ENCODE assay signal across 14 cellular contexts in genomic region chr4:154928640-154929257, GRCh38.
DNase-seq lines count a peak whose midpoint lies in the region; ATAC-seq, FAIRE-seq and TF ChIP-seq lines count a peak whose summit lies in the region.
"Had no signal": no experiment of that assay in that cellular context is flagged by ENCODE, and none has a peak within 500 bp of the region (broad histone marks: within the 10 kb centered on the region; RNA-seq: fewer than 3 reads in every experiment).

No MANE protein-coding gene starts in this region.

- intact Hi-C loops in activated naive CD4-positive, alpha-beta T cell treated with anti-CD3 and anti-CD28 coated beads for 36 hours (cut with micrococcal nuclease), result no loop called here

- peak; percentile 8 for DNase-seq in DMS 273 (lab: John Stamatoyannopoulos, UW; ENCODE audit: unreplicated experiment)
- DNase-seq in DMS 273 treated with DMSO at 0.1 percent for 48 hours (lab: John Stamatoyannopoulos, UW), result no peak
- peak; percentile 39 for DNase-seq in RKO (ENCODE audit: low spot score)
- DNase-seq in fibroblast of the aortic adventitia (ENCODE audit: low read depth), result peak; percentile 81
- DNase-seq in smooth muscle cell of the brain vasculature (ENCODE audit: low read depth, low spot score), result peak; percentile 4
- DNase-seq in urothelium cell line (ENCODE audit: low spot score), result no peak
- no peak for DNase-seq in activated naive CD4-positive, alpha-beta T cell treated with anti-CD3 and anti-CD28 coated beads for 36 hours
- DNase-seq: 8988T; activated effector memory CD4-positive, alpha-beta T cell treated with Interleukin-2 at 50 U/mL for 16 hours; stimulated activated CD4-positive, alpha-beta T cell treated with anti-CD3 and anti-CD28 coated beads, Interleukin-4, amount 100 ng/mL, for 24 hours had no signal

- H3K27me3 Mint-ChIP-seq in activated naive CD4-positive, alpha-beta T cell treated with anti-CD3 and anti-CD28 coated beads for 36 hours (ENCODE audit: low read depth), result no peaks in the 10 kb centered on the region

- TF ChIP-seq CTCF in fibroblast of the aortic adventitia (IDR thresholded peaks at IDR 0.05; ENCODE audit: insufficient read depth, low read length), result peak; percentile 78

- no peaks in the 10 kb centered on the region for H3K36me3 Mint-ChIP-seq in activated naive CD4-positive, alpha-beta T cell treated with anti-CD3 and anti-CD28 coated beads for 36 hours (ENCODE audit: low read depth)

- ATAC-seq in GM21447 (IDR thresholded peaks at IDR 0.05; ENCODE audit: unreplicated experiment), result no peak

- H3K4me1 Mint-ChIP-seq in activated naive CD4-positive, alpha-beta T cell treated with anti-CD3 and anti-CD28 coated beads for 36 hours (ENCODE audit: low read depth), result no peaks in the 10 kb centered on the region

- no peak overlapping the region for H3K4me3 Mint-ChIP-seq in activated naive CD4-positive, alpha-beta T cell treated with anti-CD3 and anti-CD28 coated beads for 36 hours

- no peak overlapping the region for H3K4me3 ChIP-seq in fibroblast of the aortic adventitia (ENCODE audit: low read depth, low read length)
- H3K4me3 ChIP-seq: SJCRH30 had no signal

- H3K27ac Mint-ChIP-seq in activated naive CD4-positive, alpha-beta T cell treated with anti-CD3 and anti-CD28 coated beads for 36 hours, result no peak overlapping the region

- FAIRE-seq in urothelium cell line (lab: Jason Lieb, UNC), result no peak
- FAIRE-seq: GM19239, islet of Langerhans had no signal

- CTCF ChIA-PET in activated naive CD4-positive, alpha-beta T cell treated with anti-CD3 and anti-CD28 coated beads for 36 hours (lab: Charles Lee), result interaction anchor here (2.1 kb wide), 1 partner anchor 121 kb away, joined by 7 read pairs; no protein-coding TSS in a partner anchor

- H3K9me3 Mint-ChIP-seq in activated naive CD4-positive, alpha-beta T cell treated with anti-CD3 and anti-CD28 coated beads for 36 hours, result peaks cover 7% of the 10 kb centered on the region

Comparison
In these comparisons a context has a peak if more than half of its experiments do, and no peak if none do; other contexts are left out.
1. DNase-seq: peak in DMS 273 (single experiment), RKO (single experiment), fibroblast of the aortic adventitia (single experiment) and smooth muscle cell of the brain vasculature (single experiment); none in DMS 273 treated with DMSO at 0.1 percent for 48 hours (single experiment), urothelium cell line (single experiment) and activated naive CD4-positive, alpha-beta T cell treated with anti-CD3 and anti-CD28 coated beads for 36 hours (single experiment).